ENCODE assay signal across 31 cellular contexts in the genomic region with DNA sequence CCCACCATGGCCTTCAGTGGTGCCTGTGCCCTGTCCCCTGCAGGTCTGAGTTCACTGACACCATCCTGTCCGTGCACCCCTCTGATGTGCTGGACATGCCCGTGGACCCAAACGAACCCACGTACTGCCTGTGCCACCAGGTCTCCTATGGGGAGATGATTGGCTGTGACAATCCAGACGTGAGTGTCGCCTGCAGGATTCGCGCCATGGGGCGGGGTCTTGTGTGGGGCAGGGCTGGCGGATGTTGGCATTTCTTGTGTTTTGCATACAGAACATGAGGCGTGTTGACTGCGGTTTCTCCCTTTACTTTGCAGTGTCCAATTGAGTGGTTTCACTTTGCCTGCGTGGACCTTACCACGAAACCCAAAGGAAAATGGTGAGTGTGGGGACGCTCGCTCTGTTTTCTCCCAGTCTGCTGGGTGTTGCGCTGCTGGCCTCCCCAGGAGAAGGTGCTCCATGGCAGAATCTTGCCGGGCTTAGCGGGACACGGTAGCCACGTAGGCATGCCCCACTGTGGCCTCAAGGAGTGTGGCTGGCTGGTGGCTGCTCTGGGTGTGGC. TPM values are rescaled to one million over a fixed set of nuclear protein-coding genes. Genes with fewer than 3 reads are reported as not detected.
A peak's percentile ranks its signal among the peaks of the same experiment; 100 is the strongest.
DNase-seq lines count a peak whose midpoint lies in the region; ATAC-seq, FAIRE-seq and TF ChIP-seq lines count a peak whose summit lies in the region.
"Had no signal": no experiment of that assay in that cellular context is flagged by ENCODE, and none has a peak within 500 bp of the region (broad histone marks: within the 10 kb centered on the region; RNA-seq: fewer than 3 reads in every experiment).

No MANE protein-coding gene starts in this region.

- no peaks in the 10 kb centered on the region for H3K4me1 Mint-ChIP-seq in endodermal cell
- H3K4me1 Mint-ChIP-seq in type B pancreatic cell (ENCODE audit: unreplicated experiment) = no peaks in the 10 kb centered on the region
- H3K4me1 Mint-ChIP-seq: B cell, T-helper 17 cell had no signal

- H3K4me1 ChIP-seq in endodermal cell (ENCODE audit: control insufficient read depth, insufficient read depth, low read length) (no peaks in the 10 kb centered on the region), trophoblast cell (ENCODE audit: control insufficient read depth in 1 of 2, insufficient read depth in 2 of 2, low read length in 2 of 2) (peaks cover 0 to 2% of the 10 kb centered on the region in 2 experiments)
- H3K4me1 ChIP-seq: A549, SJCRH30 had no signal

- H4K91ac ChIP-seq in trophoblast cell (ENCODE audit: low read depth, low read length) = no peak overlapping the region

- H3K14ac ChIP-seq in trophoblast cell (ENCODE audit: low read length) = no peak overlapping the region

- no peak for TF ChIP-seq CTCF in endodermal cell (conservative IDR thresholded peaks at IDR 0.05)
- TF ChIP-seq CTCF in type B pancreatic cell (conservative IDR thresholded peaks at IDR 0.05) = no peak

- no peak overlapping the region for H3K4ac ChIP-seq in trophoblast cell (ENCODE audit: low read depth, low read length)

- H3K27me3 ChIP-seq in endodermal cell (ENCODE audit: control insufficient read depth, insufficient read depth, low read length, poor library complexity, severe bottlenecking) (no peaks in the 10 kb centered on the region), trophoblast cell (ENCODE audit: insufficient read depth, low read length) (no peaks in the 10 kb centered on the region)
- H3K27me3 ChIP-seq: SJCRH30 had no signal

- H3K4me3 Mint-ChIP-seq in endodermal cell (no peak overlapping the region), type B pancreatic cell (no peak overlapping the region)
- H3K4me3 Mint-ChIP-seq: B cell, IgD-negative memory B cell, T-helper 17 cell had no signal

- peak; percentile 9 for FAIRE-seq in GM12891 (lab: Jason Lieb, UNC)
- FAIRE-seq: A549 had no signal

- H3K36me3 Mint-ChIP-seq in endodermal cell (ENCODE audit: low read depth) = peaks cover 77% of the 10 kb centered on the region
- peaks cover 33% of the 10 kb centered on the region for H3K36me3 Mint-ChIP-seq in type B pancreatic cell

- H3K79me1 ChIP-seq in trophoblast cell (ENCODE audit: low read length) = no peaks in the 10 kb centered on the region

- peaks cover 35% of the 10 kb centered on the region for H3K9me3 Mint-ChIP-seq in endodermal cell
- H3K9me3 Mint-ChIP-seq in type B pancreatic cell = peaks cover 7% of the 10 kb centered on the region
- H3K9me3 Mint-ChIP-seq: IgD-negative memory B cell had no signal

- H2BK12ac ChIP-seq in trophoblast cell (ENCODE audit: low read length) = no peak overlapping the region

- H3K18ac ChIP-seq in trophoblast cell (ENCODE audit: low read length) = no peak overlapping the region

- H4K12ac ChIP-seq in trophoblast cell (ENCODE audit: low read depth, low read length) = no peak overlapping the region

- H3K4me2 ChIP-seq in trophoblast cell (ENCODE audit: low read length) = no peak overlapping the region
- H3K4me2 ChIP-seq: A549, KMS-11 had no signal

- no peak for DNase-seq in GM12891 (ENCODE audit: insufficient read length, low spot score)
- DNase-seq in H4 (ENCODE audit: low spot score) = peak; percentile 4
- no peak for DNase-seq in endodermal cell
- DNase-seq in trophoblast cell = no peak
- no peak for DNase-seq in type B pancreatic cell (ENCODE audit: extremely low spot score, unreplicated experiment)
- DNase-seq in AML-193 (lab: John Stamatoyannopoulos, UW) = no peak
- DNase-seq: Calu3, DMS53, NCI-H1048, NCI-H1417 treated with DMSO at 0.1 percent for 48 hours, NCI-H1694 treated with DMSO at 0.1 percent for 48 hours, NCI-H2081 treated with DMSO at 0.1 percent for 48 hours, NCI-H2171 treated with DMSO at 0.1 percent for 48 hours, NCI-H345, NCI-H524, NCI-H774, PC-3, SJCRH30, T-helper 17 cell had no signal

- 95 to 99% methylated on average over 14 to 21 of the region's 21 CpGs for WGBS in endodermal cell (ENCODE audit: insufficient coverage in 1 of 2, insufficient read length in 1 of 2), 2 experiments
- no CpG with 5 or more reads among the region's 21 CpGs for WGBS in trophoblast cell (ENCODE audit: extremely low coverage, insufficient coverage, insufficient read length)

- no peak overlapping the region for H4K8ac ChIP-seq in trophoblast cell (ENCODE audit: low read depth, low read length)

- H2BK120ac ChIP-seq in trophoblast cell (ENCODE audit: insufficient read depth, low read length, poor library complexity) = no peak overlapping the region

- no peaks in the 10 kb centered on the region for H3K79me2 ChIP-seq in trophoblast cell (ENCODE audit: control insufficient read depth, insufficient read depth, low read length, poor library complexity)

- H3K27ac ChIP-seq in endodermal cell (ENCODE audit: low read depth, low read length) (no peak overlapping the region), trophoblast cell (ENCODE audit: low read depth, low read length) (no peak overlapping the region)
- H3K27ac ChIP-seq: A549, C4-2B, KMS-11, SJCRH30 had no signal

- H3K23ac ChIP-seq in trophoblast cell (ENCODE audit: low read length) = no peak overlapping the region

- no peaks in the 10 kb centered on the region for H3K27me3 Mint-ChIP-seq in endodermal cell (ENCODE audit: insufficient read depth)
- H3K27me3 Mint-ChIP-seq in type B pancreatic cell = no peaks in the 10 kb centered on the region
- H3K27me3 Mint-ChIP-seq: B cell, IgD-negative memory B cell, T-helper 17 cell had no signal

- H3K36me3 ChIP-seq in endodermal cell (ENCODE audit: control insufficient read depth, insufficient read depth, low read length) (peaks cover 51% of the 10 kb centered on the region), trophoblast cell (ENCODE audit: control insufficient read depth in 1 of 2, insufficient read depth in 2 of 2, low read length in 2 of 2) (peaks cover 51 to 55% of the 10 kb centered on the region in 2 experiments)

- no peak for TF ChIP-seq POLR2A in GM12891 (IDR thresholded peaks at IDR 0.05; ENCODE audit: low read depth, low read length)

- H3K27ac Mint-ChIP-seq in endodermal cell = no peak overlapping the region
- no peak overlapping the region for H3K27ac Mint-ChIP-seq in type B pancreatic cell
- H3K27ac Mint-ChIP-seq: B cell had no signal

- H3K4me3 ChIP-seq in endodermal cell (ENCODE audit: low read length) (peak overlapping the region; percentile 23), trophoblast cell (ENCODE audit: low read depth, low read length) (peak overlapping the region; percentile 25)
- H3K4me3 ChIP-seq: A549, SJCRH30 had no signal

- no peak for ATAC-seq in GM18858 (IDR thresholded peaks at IDR 0.05; ENCODE audit: unreplicated experiment)
- ATAC-seq: A549, HCT116, PC-3, Right ventricle myocardium inferior, SK-N-SH treated with all-trans-retinoic acid at 6 μM for 48 hours, T-helper 17 cell had no signal

- H3K9ac ChIP-seq in endodermal cell (ENCODE audit: extremely low read depth, low read length, poor library complexity, severe bottlenecking) (no peak overlapping the region), trophoblast cell (ENCODE audit: low read length) (no peak overlapping the region)
- H3K9ac ChIP-seq: KMS-11 had no signal

- H2AK5ac ChIP-seq in trophoblast cell (ENCODE audit: low read length) = no peak overlapping the region

- H2AFZ ChIP-seq in trophoblast cell (ENCODE audit: insufficient read depth, low read length, poor library complexity) = no peak overlapping the region

- H2BK5ac ChIP-seq in trophoblast cell (ENCODE audit: low read depth, low read length, poor library complexity) = no peak overlapping the region

- H3K9me3 ChIP-seq in endodermal cell (ENCODE audit: control insufficient read depth, low read length) = peaks cover 27% of the 10 kb centered on the region
- peaks cover 27% of the 10 kb centered on the region for H3K9me3 ChIP-seq in trophoblast cell (ENCODE audit: insufficient read depth, low read depth, low read length)
- H3K9me3 ChIP-seq: SJCRH30 had no signal

TF ChIP-seq in GM12891, 5 proteins besides CTCF, POLR2A, EP300 and RAD21:
- TF ChIP-seq TAF1 (IDR thresholded peaks at IDR 0.05; ENCODE audit: low read depth, low read length) (no peak), POLR2AphosphoS5 (IDR thresholded peaks at IDR 0.05; ENCODE audit: low read depth, low read length) (0 out of 2 replicates have a peak, but pooled peaks have one; percentile 17), POU2F2 (IDR thresholded peaks at IDR 0.05; ENCODE audit: low read depth, low read length) (no peak), PAX5 (IDR thresholded peaks at IDR 0.05; ENCODE audit: insufficient read depth, low read length, severe bottlenecking) (no peak), SPI1 (IDR thresholded peaks at IDR 0.05; ENCODE audit: low read depth, low read length) (no peak)

RNA-seq across cellular contexts. Expression of a gene that starts 11.5 kb away (rescaled TPM):
- 22.9 TPM for polyA plus RNA-seq in GM12891 (2012; ENCODE audit: low read depth, missing spikeins)
- 7.2 and 10.4 TPM in 2 replicates for total RNA-seq in H4 (2014; rRNA removed; shearing (Covaris generic))
- total RNA-seq in endodermal cell = 10 to 100 TPM; 25.1 to 34.8 TPM
- 21.2 TPM for polyA plus RNA-seq in endodermal cell (2013, experiment 1 of 2)
- 19.8 TPM for polyA plus RNA-seq in endodermal cell (2013, experiment 2 of 2)
- 4.0 and 4.2 TPM in 2 replicates for polyA plus RNA-seq in trophoblast cell (2013)
- total RNA-seq in type B pancreatic cell (ENCODE audit: low replicate concordance) = 17.3 and 36.0 TPM in 2 replicates

RNA-seq across cellular contexts. Expression of a gene that starts 21.1 kb away (rescaled TPM):
- polyA plus RNA-seq in GM12891 (2012; ENCODE audit: low read depth, missing spikeins) = 23.9 TPM
- total RNA-seq in H4 (2014; rRNA removed; shearing (Covaris generic)) = 9.1 and 21.8 TPM in 2 replicates
- total RNA-seq in endodermal cell (10 to 100 TPM; 44.9 to 53.1 TPM), type B pancreatic cell (ENCODE audit: low replicate concordance) (37.6 and 48.8 TPM in 2 replicates)
- polyA plus RNA-seq in endodermal cell (2013, experiment 1 of 2) = 33.1 TPM
- 33.4 TPM for polyA plus RNA-seq in endodermal cell (2013, experiment 2 of 2)
- polyA plus RNA-seq in trophoblast cell (2013) = 12.8 and 13.8 TPM in 2 replicates

RNA-seq across cellular contexts. Expression of a gene that starts 36.4 kb away (rescaled TPM):
- polyA plus RNA-seq in GM12891 (2012; ENCODE audit: low read depth, missing spikeins) = 40.4 TPM
- 87.5 and 96.1 TPM in 2 replicates for total RNA-seq in H4 (2014; rRNA removed; shearing (Covaris generic))
- 10 to 100 TPM; 60.9 to 62.4 TPM for total RNA-seq in endodermal cell
- polyA plus RNA-seq in endodermal cell (2013, experiment 1 of 2) = 66.3 TPM
- 64.8 TPM for polyA plus RNA-seq in endodermal cell (2013, experiment 2 of 2)
- 37.3 and 38.1 TPM in 2 replicates for polyA plus RNA-seq in trophoblast cell (2013)
- total RNA-seq in type B pancreatic cell (ENCODE audit: low replicate concordance) = 32.7 and 66.7 TPM in 2 replicates

RNA-seq across cellular contexts. Expression of a gene that starts 53.6 kb away (rescaled TPM):
- 0.21 TPM for polyA plus RNA-seq in GM12891 (2012; ENCODE audit: low read depth, missing spikeins)
- not detected in 2 replicates for total RNA-seq in H4 (2014; rRNA removed; shearing (Covaris generic))
- total RNA-seq in endodermal cell (under 1 TPM; 0.57 to 0.91 TPM), type B pancreatic cell (ENCODE audit: low replicate concordance) (0.19 and 0.29 TPM in 2 replicates)
- not detected for polyA plus RNA-seq in endodermal cell (2013, experiment 1 of 2)
- not detected for polyA plus RNA-seq in endodermal cell (2013, experiment 2 of 2)
- polyA plus RNA-seq in trophoblast cell (2013) = 0.19 and 0.24 TPM in 2 replicates
- total RNA-seq: B cell, Calu3, Daoy, G401, PC-3, Right ventricle myocardium inferior, RPMI7951, SJCRH30 had no signal
- polyA plus RNA-seq: IgD-negative memory B cell had no signal
